Comparison of ENCODE assay signal across 8 cellular contexts in the genomic region with DNA sequence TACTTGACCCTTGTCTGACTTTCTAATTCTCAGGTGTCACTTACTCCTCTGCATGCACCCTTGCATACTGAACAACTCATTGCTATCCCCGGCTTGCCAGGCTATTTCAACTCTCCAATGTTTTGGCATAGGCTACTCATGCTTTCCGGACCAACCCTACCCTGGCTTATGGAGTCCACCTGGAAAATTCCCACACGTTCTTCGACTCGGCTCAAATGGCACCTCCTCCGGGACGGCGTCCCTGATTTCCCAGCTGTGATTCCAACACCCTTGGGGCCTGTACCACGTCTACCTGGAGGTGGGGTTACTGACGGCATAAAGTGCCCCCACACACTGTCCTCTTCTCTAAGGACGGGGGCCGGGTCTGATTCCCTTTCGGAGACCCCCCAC.
DNase-seq lines count a peak whose midpoint lies in the region; ATAC-seq and TF ChIP-seq lines count a peak whose summit lies in the region.

No MANE protein-coding gene starts in this region.

- no peaks in the 10 kb centered on the region for H3K9me3 Mint-ChIP-seq in nephron

- peaks cover 24% of the 10 kb centered on the region for H3K4me1 Mint-ChIP-seq in nephron

- peaks cover 25% of the 10 kb centered on the region for H3K36me3 Mint-ChIP-seq in nephron (ENCODE audit: low read depth)

- in situ Hi-C loops in GM13977 (cut with MboI; ENCODE audit: low pct_unique_long_range_greater_than_20kb, low sequenced_read_pairs, unreplicated experiment): no loop called here

- H3K27ac Mint-ChIP-seq in nephron: peak overlapping the region; percentile 2 to 63 (median 14)

- DNase-seq in RWPE1 (ENCODE audit: low spot score) (peak; percentile 36), epithelial cell of prostate (ENCODE audit: low read depth, low spot score) (no peak), NCI-H510A treated with DMSO at 0.1 percent for 48 hours (lab: John Stamatoyannopoulos, UW) (no peak), NK-92 (lab: John Stamatoyannopoulos, UW; ENCODE audit: unreplicated experiment) (no peak), GM13977 (ENCODE audit: low spot score) (no peak)

- no peaks in the 10 kb centered on the region for H3K27me3 Mint-ChIP-seq in nephron (ENCODE audit: low read depth)

- POLR2A ChIA-PET in RWPE1 (lab: Yijun Ruan, JAX; ENCODE audit: low non-redundant PET): interaction anchor here (0.8 to 1.4 kb wide), 2 partner anchors 13 to 113 kb away, joined by 3 to 5 read pairs; no protein-coding TSS in a partner anchor

- H3K4me3 Mint-ChIP-seq in nephron: peak overlapping the region; percentile 91 to 97 (median 95)

- H3K27ac ChIP-seq in C4-2B (peak overlapping the region; percentile 90), RWPE1 (peak overlapping the region; percentile 84), epithelial cell of prostate (peak overlapping the region; percentile 45)

- CTCF ChIA-PET in RWPE1 (lab: Yijun Ruan, JAX): interaction anchor here (0.6 to 0.9 kb wide), 3 partner anchors 105 to 163 kb away, joined by 3 to 7 read pairs (median 4); no protein-coding TSS in a partner anchor

- TF ChIP-seq CTCF in C4-2B (conservative IDR thresholded peaks at IDR 0.05) (no peak), RWPE1 (conservative IDR thresholded peaks at IDR 0.05; ENCODE audit: low read depth) (no peak), nephron (IDR thresholded peaks at IDR 0.05; ENCODE audit: unreplicated experiment in 3 of 3) (no peak), GM13977 (IDR thresholded peaks at IDR 0.05; ENCODE audit: extremely low read depth, insufficient read depth, missing control alignments) (no peak)

- peak; percentile 3 for ATAC-seq in GM21717 (IDR thresholded peaks at IDR 0.05; ENCODE audit: unreplicated experiment)
